ENCODE assay signal across 23 cellular contexts in genomic region chr2:101855776-101856175, GRCh38.
"Had no signal": no experiment of that assay in that cellular context is flagged by ENCODE, and none has a peak within 500 bp of the region (broad histone marks: within the 10 kb centered on the region; RNA-seq: fewer than 3 reads in every experiment).

No MANE protein-coding gene starts in this region.

- H3K9me3 Mint-ChIP-seq: activated CD4-positive, alpha-beta memory T cell treated with anti-CD3 and anti-CD28 coated beads, Interleukin-2, amount 10 ng/mL, durations not matched to agents 7 days and 5 days; activated CD4-positive, alpha-beta T cell treated with anti-CD3 and anti-CD28 coated beads, Interleukin-2, amount 10 ng/mL, durations not matched to agents 7 days and 5 days; activated T-cell treated with anti-CD3 and anti-CD28 coated beads, Interleukin-2, amount 50 U/mL, for 72 hours; activated T-helper 2 cell treated with anti-CD3 and anti-CD28 coated beads, Interferon-gamma antibody, Interleukin-2, Interleukin-4, amounts not matched to agents 10 μg/mL and 5 μg/mL and 100 μg/mL, durations not matched to agents 14 hours and 24 hours and 36 hours; T-helper 1 cell treated with Interleukin-12 subunit alpha and Interleukin-12 subunit beta and Interleukin-4 antibody, amounts not matched to agents 30 μg/mL and 1 μg/mL, for 36 hours had no signal

- ATAC-seq: activated T-cell treated with anti-CD3 and anti-CD28 coated beads, Interleukin-2, amount 50 U/mL, for 72 hours; K562 had no signal

- H3K27me3 Mint-ChIP-seq: activated CD4-positive, alpha-beta memory T cell treated with anti-CD3 and anti-CD28 coated beads, Interleukin-2, amount 10 ng/mL, durations not matched to agents 7 days and 5 days; activated CD4-positive, alpha-beta T cell treated with anti-CD3 and anti-CD28 coated beads, Interleukin-2, amount 10 ng/mL, durations not matched to agents 7 days and 5 days had no signal

- DNase-seq: activated CD4-positive, alpha-beta memory T cell treated with anti-CD3 and anti-CD28 coated beads, Interleukin-2, amount 10 ng/mL, durations not matched to agents 7 days and 5 days; activated CD4-positive, alpha-beta T cell treated with anti-CD3 and anti-CD28 coated beads, Interleukin-2, amount 10 ng/mL, durations not matched to agents 7 days and 5 days; activated CD4-positive, CD25-positive, alpha-beta regulatory T cell; activated gamma-delta T cell treated with Interleukin-2 at 50 U/mL for 16 hours; activated naive CD4-positive, alpha-beta T cell treated with anti-CD3 and anti-CD28 coated beads, Interleukin-2, amount 50 U/mL, for 16 hours; activated T-cell treated with anti-CD3 and anti-CD28 coated beads for 4 hours; activated T-cell treated with anti-CD3 and anti-CD28 coated beads, Interleukin-2, amount 50 U/mL, for 72 hours; amygdala; Karpas-422; MM.1S; NCI-H1105; NCI-H1436; NCI-H1694 treated with DMSO at 0.1 percent for 48 hours; NCI-H2029 treated with DMSO at 0.1 percent for 48 hours; NCI-H345; NCI-H510A; NCI-H526 treated with DMSO at 0.1 percent for 48 hours; NK-92 treated with Interleukin-12 subunit alpha and Interleukin-12 subunit beta, amount 100 ng/mL, for 24 hours; SHP77; T-helper 9 cell had no signal

- H3K27ac Mint-ChIP-seq: activated CD4-positive, alpha-beta memory T cell treated with anti-CD3 and anti-CD28 coated beads, Interleukin-2, amount 10 ng/mL, durations not matched to agents 7 days and 5 days; activated CD4-positive, alpha-beta T cell treated with anti-CD3 and anti-CD28 coated beads, Interleukin-2, amount 10 ng/mL, durations not matched to agents 7 days and 5 days; activated T-cell treated with anti-CD3 and anti-CD28 coated beads, Interleukin-2, amount 50 U/mL, for 72 hours; activated T-helper 2 cell treated with anti-CD3 and anti-CD28 coated beads, Interferon-gamma antibody, Interleukin-2, Interleukin-4, amounts not matched to agents 10 μg/mL and 5 μg/mL and 100 μg/mL, durations not matched to agents 14 hours and 24 hours and 36 hours; T-helper 1 cell treated with Interleukin-12 subunit alpha and Interleukin-12 subunit beta and Interleukin-4 antibody, amounts not matched to agents 30 μg/mL and 1 μg/mL, for 36 hours had no signal

- H3K4me3 Mint-ChIP-seq: activated CD4-positive, alpha-beta memory T cell treated with anti-CD3 and anti-CD28 coated beads, Interleukin-2, amount 10 ng/mL, durations not matched to agents 7 days and 5 days; activated CD4-positive, alpha-beta T cell treated with anti-CD3 and anti-CD28 coated beads, Interleukin-2, amount 10 ng/mL, durations not matched to agents 7 days and 5 days; activated T-cell treated with anti-CD3 and anti-CD28 coated beads, Interleukin-2, amount 50 U/mL, for 72 hours; T-helper 1 cell treated with Interleukin-12 subunit alpha and Interleukin-12 subunit beta and Interleukin-4 antibody, amounts not matched to agents 30 μg/mL and 1 μg/mL, for 36 hours had no signal
